ENCODE assay signal across 20 cellular contexts in genomic region chr9:111910428-111910827, GRCh38. TPM values are rescaled to one million over a fixed set of nuclear protein-coding genes. Genes with fewer than 3 reads are reported as not detected.
A peak's percentile ranks its signal among the peaks of the same experiment; 100 is the strongest.
DNase-seq lines count a peak whose midpoint lies in the region; ATAC-seq, FAIRE-seq and TF ChIP-seq lines count a peak whose summit lies in the region.
"Had no signal": no experiment of that assay in that cellular context is flagged by ENCODE, and none has a peak within 500 bp of the region (broad histone marks: within the 10 kb centered on the region; RNA-seq: fewer than 3 reads in every experiment).

No MANE protein-coding gene starts in this region.

- peaks cover 16% of the 10 kb centered on the region for H3K36me3 Mint-ChIP-seq in activated CD4-positive, alpha-beta T cell treated with anti-CD3 and anti-CD28 coated beads for 36 hours (ENCODE audit: low read depth)
- peaks cover 12% of the 10 kb centered on the region for H3K36me3 Mint-ChIP-seq in activated naive CD4-positive, alpha-beta T cell treated with anti-CD3 and anti-CD28 coated beads, Interleukin-2, amount 50 U/mL, for 24 hours
- H3K36me3 Mint-ChIP-seq in osteocyte (ENCODE audit: unreplicated experiment) = peaks cover 13% of the 10 kb centered on the region

- peaks cover 0 to 4% of the 10 kb centered on the region in 2 donors for H3K36me3 ChIP-seq in left lung
- H3K36me3 ChIP-seq: sigmoid colon had no signal

- H3K4me1 ChIP-seq in left lung = peaks cover 24 to 93% of the 10 kb centered on the region in 2 donors

- H3K4me3 ChIP-seq in left lung = no peak overlapping the region
- H3K4me3 ChIP-seq: BLaER1 treated with 17β-estradiol and CSF1 and Interleukin-3, amounts not matched to agents 10 nM and 100 nM; sigmoid colon had no signal

- FAIRE-seq in H54 (lab: Jason Lieb, UNC) = peak; percentile 61
- FAIRE-seq: islet of Langerhans had no signal

- no peaks in the 10 kb centered on the region for H3K27me3 ChIP-seq in left lung
- H3K27me3 ChIP-seq: BLaER1 treated with 17β-estradiol and CSF1 and Interleukin-3, amounts not matched to agents 10 nM and 100 nM; sigmoid colon had no signal

- peak overlapping the region in 1 of 2 donors; percentile 9 for H3K27ac ChIP-seq in left lung
- H3K27ac ChIP-seq: BLaER1 treated with 17β-estradiol and CSF1 and Interleukin-3, amounts not matched to agents 10 nM and 100 nM; sigmoid colon had no signal

- peak; percentile 52 for DNase-seq in activated CD4-positive, alpha-beta T cell treated with anti-CD3 and anti-CD28 coated beads for 36 hours
- no peak for DNase-seq in activated CD4-positive, alpha-beta T cell treated with anti-CD3 and anti-CD28 coated beads, Interleukin-2, amount 50 U/mL, for 1 hour
- DNase-seq in H54 (ENCODE audit: insufficient read length, low spot score) (no peak), osteocyte (ENCODE audit: extremely low spot score, unreplicated experiment) (no peak), amniotic stem cell (lab: John Stamatoyannopoulos, UW) (no peak), left lung (no peak), left lobe of liver (ENCODE audit: low spot score) (no peak)
- DNase-seq: 8988T; head of caudate nucleus; MM.1S; NCI-H1930; NCI-H526; nucleus accumbens; PC-3; sigmoid colon; stimulated activated CD4-positive, alpha-beta T cell treated with anti-CD3 and anti-CD28 coated beads, Interleukin-2, amount 100 ng/mL, for 48 hours; trophoblast cell had no signal

- no peak for TF ChIP-seq POLR2A in H54 (IDR thresholded peaks at IDR 0.05; ENCODE audit: low read depth, low read length)

- no peaks in the 10 kb centered on the region for H3K27me3 Mint-ChIP-seq in activated CD4-positive, alpha-beta T cell treated with anti-CD3 and anti-CD28 coated beads for 36 hours
- no peaks in the 10 kb centered on the region for H3K27me3 Mint-ChIP-seq in activated naive CD4-positive, alpha-beta T cell treated with anti-CD3 and anti-CD28 coated beads, Interleukin-2, amount 50 U/mL, for 24 hours
- no peaks in the 10 kb centered on the region for H3K27me3 Mint-ChIP-seq in osteocyte (ENCODE audit: unreplicated experiment)

- H3K4me3 Mint-ChIP-seq in activated CD4-positive, alpha-beta T cell treated with anti-CD3 and anti-CD28 coated beads for 36 hours = peak overlapping the region; percentile 1
- H3K4me3 Mint-ChIP-seq in activated naive CD4-positive, alpha-beta T cell treated with anti-CD3 and anti-CD28 coated beads, Interleukin-2, amount 50 U/mL, for 24 hours = peak overlapping the region; percentile 35
- H3K4me3 Mint-ChIP-seq in osteocyte (ENCODE audit: unreplicated experiment) = no peak overlapping the region

- H3K9me3 Mint-ChIP-seq in activated CD4-positive, alpha-beta T cell treated with anti-CD3 and anti-CD28 coated beads for 36 hours (ENCODE audit: low read depth) = no peaks in the 10 kb centered on the region
- H3K9me3 Mint-ChIP-seq in activated naive CD4-positive, alpha-beta T cell treated with anti-CD3 and anti-CD28 coated beads, Interleukin-2, amount 50 U/mL, for 24 hours = no peaks in the 10 kb centered on the region
- no peaks in the 10 kb centered on the region for H3K9me3 Mint-ChIP-seq in osteocyte (ENCODE audit: unreplicated experiment)

- CTCF ChIA-PET in activated CD4-positive, alpha-beta T cell treated with anti-CD3 and anti-CD28 coated beads for 36 hours (lab: Charles Lee) = interaction anchor here (0.6 to 1.4 kb wide), 3 partner anchors 14 to 164 kb away, joined by 3 to 5 read pairs (median 5); partner anchors contain the start of gene UGCG

- no peaks in the 10 kb centered on the region for H3K9me3 ChIP-seq in left lung
- H3K9me3 ChIP-seq: sigmoid colon had no signal

- intact Hi-C loops in activated CD4-positive, alpha-beta T cell treated with anti-CD3 and anti-CD28 coated beads for 36 hours (cut with DNase I, micrococcal nuclease) = loop anchor here (5.0 to 10.0 kb wide), 3 partner anchors 106 to 278 kb away; partner anchors contain the start of gene DNAJC25 (in 1 of the 2)
- intact Hi-C loops in left lung (cut with DNase I) = no loop called here

- TF ChIP-seq CTCF in osteocyte (IDR thresholded peaks at IDR 0.05) (no peak), left lung (IDR thresholded peaks at IDR 0.05) (no peak)

- POLR2A ChIA-PET in activated CD4-positive, alpha-beta T cell treated with anti-CD3 and anti-CD28 coated beads for 36 hours (lab: Charles Lee) = interaction anchor here (0.6 to 1.2 kb wide), 4 partner anchors 10 to 449 kb away, joined by 3 to 5 read pairs (median 4); no protein-coding TSS in a partner anchor

- peak; percentile 58 for ATAC-seq in activated CD4-positive, alpha-beta T cell treated with anti-CD3 and anti-CD28 coated beads for 36 hours
- ATAC-seq in left lung (no peak), left lobe of liver (no peak)
- ATAC-seq: PC-3 had no signal

- peaks cover 88% of the 10 kb centered on the region for H3K4me1 Mint-ChIP-seq in activated CD4-positive, alpha-beta T cell treated with anti-CD3 and anti-CD28 coated beads for 36 hours
- peaks cover 98% of the 10 kb centered on the region for H3K4me1 Mint-ChIP-seq in activated naive CD4-positive, alpha-beta T cell treated with anti-CD3 and anti-CD28 coated beads, Interleukin-2, amount 50 U/mL, for 24 hours
- H3K4me1 Mint-ChIP-seq in osteocyte (ENCODE audit: unreplicated experiment) = peaks cover 81% of the 10 kb centered on the region

- peak overlapping the region; percentile 15 for H3K27ac Mint-ChIP-seq in activated CD4-positive, alpha-beta T cell treated with anti-CD3 and anti-CD28 coated beads for 36 hours
- peak overlapping the region; percentile 88 for H3K27ac Mint-ChIP-seq in activated naive CD4-positive, alpha-beta T cell treated with anti-CD3 and anti-CD28 coated beads, Interleukin-2, amount 50 U/mL, for 24 hours
- peak overlapping the region; percentile 52 for H3K27ac Mint-ChIP-seq in osteocyte (ENCODE audit: unreplicated experiment)

RNA-seq across cellular contexts. Expression of gene UGCG, which starts 13.8 kb away (rescaled TPM):
- total RNA-seq in activated CD4-positive, alpha-beta T cell treated with anti-CD3 and anti-CD28 coated beads for 36 hours = 10 to 100 TPM; 12.7 to 14.2 TPM
- total RNA-seq in osteocyte (70.4 and 79.2 TPM in 2 replicates), left lung (10 to 100 TPM; 29.0 to 42.1 TPM), left lobe of liver (9.5 TPM)

Comparison
In these comparisons a context has a peak if more than half of its experiments do, and no peak if none do; other contexts are left out.
1. H3K27ac Mint-ChIP-seq: peak in every context shown above with its lines; median percentile 88 in activated naive CD4-positive, alpha-beta T cell treated with anti-CD3 and anti-CD28 coated beads, Interleukin-2, amount 50 U/mL, for 24 hours; 52 in osteocyte; 15 in activated CD4-positive, alpha-beta T cell treated with anti-CD3 and anti-CD28 coated beads for 36 hours.
2. intact Hi-C loops: an anchor here in activated CD4-positive, alpha-beta T cell treated with anti-CD3 and anti-CD28 coated beads for 36 hours (5.0 to 10.0 kb wide); none called in left lung.